14 cellular contexts compared by ENCODE assay signal in genomic region chr2:160695402-160696060, GRCh38.
DNase-seq lines count a peak whose midpoint lies in the region; ATAC-seq and TF ChIP-seq lines count a peak whose summit lies in the region.
"Had no signal": no experiment of that assay in that cellular context is flagged by ENCODE, and none has a peak within 500 bp of the region (broad histone marks: within the 10 kb centered on the region; RNA-seq: fewer than 3 reads in every experiment).

No MANE protein-coding gene starts in this region.

- H3K27ac Mint-ChIP-seq in activated T-cell treated with anti-CD3 and anti-CD28 coated beads, Interleukin-2, amount 50 U/mL, for 24 hours, result no peak overlapping the region

- no peak overlapping the region for H3K4me3 ChIP-seq in RWPE2 (ENCODE audit: severe bottlenecking)
- H3K4me3 ChIP-seq: BLaER1, pancreas had no signal

- H3K9me3 ChIP-seq in RWPE2 (ENCODE audit: severe bottlenecking), result no peaks in the 10 kb centered on the region
- H3K9me3 ChIP-seq: BLaER1, pancreas had no signal

- DNase-seq in DMS153 (lab: John Stamatoyannopoulos, UW), result peak; percentile 93
- peak; percentile 44 for DNase-seq in M059J (ENCODE audit: low read depth)
- no peak for DNase-seq in RWPE2 (ENCODE audit: low spot score)
- DNase-seq in left kidney (ENCODE audit: low read depth, low spot score), result peak; percentile 12
- no peak for DNase-seq in activated T-cell treated with anti-CD3 and anti-CD28 coated beads, Interleukin-2, amount 50 U/mL, for 24 hours
- DNase-seq in sciatic nerve (ENCODE audit: low spot score), result no peak
- no peak for DNase-seq in NK-92 (lab: John Stamatoyannopoulos, UW; ENCODE audit: unreplicated experiment)
- DNase-seq: anterior cingulate cortex, KG1, mesendoderm, NCI-H82, pancreas had no signal

- peaks cover 12% of the 10 kb centered on the region for H3K4me1 ChIP-seq in RWPE2 (ENCODE audit: insufficient read depth, poor library complexity, severe bottlenecking)
- H3K4me1 ChIP-seq: BLaER1, pancreas had no signal

- intact Hi-C loops in sciatic nerve (cut with DNase I), result no loop called here

- H3K4me3 Mint-ChIP-seq in activated T-cell treated with anti-CD3 and anti-CD28 coated beads, Interleukin-2, amount 50 U/mL, for 24 hours, result no peak overlapping the region

- ATAC-seq in RWPE2 (ENCODE audit: low read depth) (peak; percentile 98), sciatic nerve (no peak), HG02759 (IDR thresholded peaks at IDR 0.05; ENCODE audit: unreplicated experiment) (no peak)
- ATAC-seq: pancreas had no signal

- H3K9me3 Mint-ChIP-seq in activated T-cell treated with anti-CD3 and anti-CD28 coated beads, Interleukin-2, amount 50 U/mL, for 24 hours, result no peaks in the 10 kb centered on the region

- H3K4me1 Mint-ChIP-seq in activated T-cell treated with anti-CD3 and anti-CD28 coated beads, Interleukin-2, amount 50 U/mL, for 24 hours (ENCODE audit: low read depth), result no peaks in the 10 kb centered on the region

- no peaks in the 10 kb centered on the region for H3K27me3 ChIP-seq in RWPE2 (ENCODE audit: insufficient read depth, poor library complexity, severe bottlenecking)
- H3K27me3 ChIP-seq: BLaER1, pancreas had no signal

- H3K36me3 ChIP-seq in RWPE2 (ENCODE audit: low read depth), result no peaks in the 10 kb centered on the region
- H3K36me3 ChIP-seq: BLaER1, pancreas had no signal

- peak overlapping the region; percentile 42 for H3K27ac ChIP-seq in RWPE2 (ENCODE audit: poor library complexity, severe bottlenecking)
- H3K27ac ChIP-seq: BLaER1, pancreas had no signal

- no peaks in the 10 kb centered on the region for H3K36me3 Mint-ChIP-seq in activated T-cell treated with anti-CD3 and anti-CD28 coated beads, Interleukin-2, amount 50 U/mL, for 24 hours (ENCODE audit: low read depth)

- H3K27me3 Mint-ChIP-seq in activated T-cell treated with anti-CD3 and anti-CD28 coated beads, Interleukin-2, amount 50 U/mL, for 24 hours, result no peaks in the 10 kb centered on the region

- no peak for TF ChIP-seq CTCF in RWPE2 (IDR thresholded peaks at IDR 0.05; ENCODE audit: poor library complexity, severe bottlenecking)

Comparison
In these comparisons a context has a peak if more than half of its experiments do, and no peak if none do; other contexts are left out.
1. DNase-seq: peak in DMS153 (single experiment), M059J (single experiment) and left kidney (single experiment); none in RWPE2 (single experiment), activated T-cell treated with anti-CD3 and anti-CD28 coated beads, Interleukin-2, amount 50 U/mL, for 24 hours (single experiment), sciatic nerve (single experiment) and NK-92 (single experiment).